Comparison of ENCODE assay signal across 20 cellular contexts in the genomic region with DNA sequence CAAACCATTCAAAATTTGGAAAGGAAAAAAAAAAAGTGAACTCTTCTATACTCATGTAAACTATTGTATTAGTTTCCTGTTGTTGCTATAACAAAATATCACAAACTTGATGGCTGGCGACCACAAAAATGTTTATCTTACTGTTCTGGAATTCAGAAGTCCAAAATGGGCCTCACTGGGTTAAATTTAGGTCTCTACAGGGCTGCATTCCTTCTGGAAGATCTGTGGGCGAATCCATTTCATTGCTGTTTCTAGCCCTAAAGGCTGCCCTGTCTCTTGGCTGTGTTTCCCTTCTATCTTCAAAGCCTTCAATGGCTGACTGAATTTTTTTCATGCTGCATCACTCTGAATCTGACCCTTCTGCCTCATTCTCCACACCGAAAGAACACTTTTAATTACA.
A peak's percentile ranks its signal among the peaks of the same experiment; 100 is the strongest.
DNase-seq lines count a peak whose midpoint lies in the region; ATAC-seq and TF ChIP-seq lines count a peak whose summit lies in the region.
"Had no signal": no experiment of that assay in that cellular context is flagged by ENCODE, and none has a peak within 500 bp of the region (broad histone marks: within the 10 kb centered on the region; RNA-seq: fewer than 3 reads in every experiment).

No MANE protein-coding gene starts in this region.

- POLR2A ChIA-PET in BJ (lab: Charles Lee), result no interaction called here

- H3K4me3 ChIP-seq in BJ (ENCODE audit: low read depth, low read length), result no peak overlapping the region
- no peak overlapping the region for H3K4me3 ChIP-seq in choroid plexus epithelial cell (ENCODE audit: low read depth, low read length)
- H3K4me3 ChIP-seq: esophagus muscularis mucosa, ovary, stomach had no signal

- H3K27me3 ChIP-seq in BJ (ENCODE audit: control insufficient read depth, insufficient read depth, low read length), result no peaks in the 10 kb centered on the region
- H3K27me3 ChIP-seq: esophagus muscularis mucosa, ovary, stomach had no signal

- CTCF ChIA-PET in BJ (lab: Yijun Ruan, JAX), result interaction anchor here (1.9 kb wide), 1 partner anchor 201 kb away, joined by 42 read pairs; no protein-coding TSS in a partner anchor

- DNase-seq in BJ (ENCODE audit: low read depth) (peak; percentile 31), LHCN-M2 (ENCODE audit: low read depth) (peak; percentile 37), choroid plexus epithelial cell (ENCODE audit: low read depth) (peak; percentile 94), myocyte (ENCODE audit: low read depth) (peak; percentile 42), G401 (ENCODE audit: low spot score) (no peak), posterior cingulate gyrus (no peak)
- no peak for DNase-seq in activated effector memory CD4-positive, alpha-beta T cell treated with Interleukin-2 at 50 U/mL for 16 hours
- DNase-seq: activated CD4-positive, alpha-beta T cell treated with anti-CD3 and anti-CD28 coated beads, Interleukin-2, amount 50 U/mL, for 4 hours; amygdala; DMS53; MV-4-11; NCI-H2081 treated with DMSO at 0.1 percent for 48 hours; NCI-H774; ovary; SHP77 treated with DMSO at 0.1 percent for 48 hours; stimulated activated CD4-positive, alpha-beta T cell treated with anti-CD3 and anti-CD28 coated beads, Interleukin-12 subunit alpha, Interleukin-12 subunit beta, amount 100 ng/mL, for 4 hours; stomach; T-helper 9 cell had no signal

- in situ Hi-C loops in G401 (cut with HindIII; ENCODE audit: low sequenced_read_pairs), result no loop called here

- intact Hi-C loops in posterior cingulate gyrus (cut with DNase I), result loop anchor here (2.0 kb wide), 1 partner anchor 201 kb away; no protein-coding TSS in a partner anchor

- no peak for ATAC-seq in GM18511 (IDR thresholded peaks at IDR 0.05; ENCODE audit: unreplicated experiment)

- no peak for TF ChIP-seq CTCF in BJ (IDR thresholded peaks at IDR 0.05; ENCODE audit: insufficient read depth, low read depth, low read length)
- no peak for TF ChIP-seq CTCF in choroid plexus epithelial cell (conservative IDR thresholded peaks at IDR 0.05; ENCODE audit: low read depth, low read length)

- H3K36me3 ChIP-seq in BJ (ENCODE audit: control insufficient read depth, insufficient read depth, low read length), result no peaks in the 10 kb centered on the region
- H3K36me3 ChIP-seq: esophagus muscularis mucosa, ovary, stomach had no signal

Comparison
In these comparisons a context has a peak if more than half of its experiments do, and no peak if none do; other contexts are left out.
1. DNase-seq: peak in BJ (single experiment), LHCN-M2 (single experiment), choroid plexus epithelial cell (single experiment) and myocyte (single experiment); none in G401 (single experiment), posterior cingulate gyrus (0 of 10) and activated effector memory CD4-positive, alpha-beta T cell treated with Interleukin-2 at 50 U/mL for 16 hours (single experiment).